Comparison of ENCODE assay signal across 18 cellular contexts in the genomic region with DNA sequence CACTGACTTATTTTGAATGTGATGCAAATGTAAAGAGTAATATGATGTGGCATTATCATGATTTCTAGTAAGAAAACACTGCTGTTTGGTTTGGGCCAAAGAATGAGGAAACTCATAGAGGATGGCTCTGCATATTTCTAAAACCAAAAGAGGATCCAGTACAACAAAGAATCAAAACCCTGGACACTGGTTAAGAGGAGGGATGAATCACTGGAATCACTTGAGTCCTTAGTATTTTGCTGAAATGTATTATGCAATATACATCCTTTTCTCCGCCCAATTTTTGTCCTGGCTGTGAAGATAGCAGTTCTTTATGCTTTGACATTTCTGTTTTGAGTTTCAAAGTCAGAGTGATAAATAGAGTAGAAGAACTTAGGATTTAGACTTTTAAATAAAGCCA.
DNase-seq lines count a peak whose midpoint lies in the region; ATAC-seq and TF ChIP-seq lines count a peak whose summit lies in the region.
"Had no signal": no experiment of that assay in that cellular context is flagged by ENCODE, and none has a peak within 500 bp of the region (broad histone marks: within the 10 kb centered on the region; RNA-seq: fewer than 3 reads in every experiment).

No MANE protein-coding gene starts in this region.

- intact Hi-C loops in Right ventricle myocardium superior (cut with DNase I), result no loop called here

- TF ChIP-seq POLR2A in upper lobe of left lung (IDR thresholded peaks at IDR 0.05), result no peak

- WGBS in upper lobe of left lung, 2 donors, result 85 to 88% methylated on average over 1 of the region's 1 CpG

- H3K27me3 ChIP-seq in upper lobe of left lung, result no peaks in the 10 kb centered on the region

- no peaks in the 10 kb centered on the region for H3K4me1 ChIP-seq in upper lobe of left lung
- H3K4me1 ChIP-seq: A549 had no signal

- H3K4me3 ChIP-seq in cardiac fibroblast (replicated peaks in 1 of 2; ENCODE audit: low read depth in 2 of 2, low read length in 2 of 2) (no peak overlapping the region), upper lobe of left lung (no peak overlapping the region)
- H3K4me3 ChIP-seq: A549 had no signal

- ATAC-seq in upper lobe of left lung (ENCODE audit: low FRiP score in 2 of 2), result no peak
- no peak for ATAC-seq in Right ventricle myocardium superior (ENCODE audit: poor library complexity)
- ATAC-seq in HG02981 (IDR thresholded peaks at IDR 0.05; ENCODE audit: unreplicated experiment), result no peak
- ATAC-seq: A549, PC-3 had no signal

- no peaks in the 10 kb centered on the region for H3K36me3 ChIP-seq in upper lobe of left lung

- TF ChIP-seq CTCF in cardiac fibroblast (IDR thresholded peaks at IDR 0.05; ENCODE audit: low read depth, low read length), result no peak
- no peak for TF ChIP-seq CTCF in upper lobe of left lung (IDR thresholded peaks at IDR 0.05)

- TF ChIP-seq EP300 in upper lobe of left lung (IDR thresholded peaks at IDR 0.05), result no peak

- DNase-seq in GM03348 (ENCODE audit: low spot score), result peak; percentile 10
- peak; percentile 64 for DNase-seq in NCI-H226
- DNase-seq in cardiac fibroblast (ENCODE audit: low read depth in 2 of 2), result peak; percentile 4 to 14
- peak; percentile 89 for DNase-seq in iris pigment epithelial cell (ENCODE audit: low read depth)
- DNase-seq in upper lobe of left lung, result no peak
- no peak for DNase-seq in NCI-H510A treated with DMSO at 0.1 percent for 48 hours (lab: John Stamatoyannopoulos, UW)
- DNase-seq in Right ventricle myocardium superior, result no peak
- DNase-seq: C1 segment of cervical spinal cord, DND-41, GDM1, IMR-90, Karpas-422, NCI-H187 treated with DMSO at 0.1 percent for 48 hours, NCI-H446 treated with DMSO at 0.1 percent for 48 hours, NCI-H748 treated with DMSO at 0.1 percent for 48 hours, PC-3 had no signal

- no peaks in the 10 kb centered on the region for H3K9me3 ChIP-seq in upper lobe of left lung
- H3K9me3 ChIP-seq: A549 had no signal

- no peak overlapping the region for H3K27ac ChIP-seq in upper lobe of left lung
- H3K27ac ChIP-seq: A549 had no signal

Comparison
In these comparisons a context has a peak if more than half of its experiments do, and no peak if none do; other contexts are left out.
1. DNase-seq: peak in GM03348 (single experiment), NCI-H226 (single experiment), cardiac fibroblast (2 of 2) and iris pigment epithelial cell (single experiment); none in upper lobe of left lung (0 of 2), NCI-H510A treated with DMSO at 0.1 percent for 48 hours (single experiment) and Right ventricle myocardium superior (single experiment).